Comparison of ENCODE assay signal across 8 cellular contexts in genomic region chr2:70123051-70123828, GRCh38. TPM values are rescaled to one million over a fixed set of nuclear protein-coding genes. Genes with fewer than 3 reads are reported as not detected.
DNase-seq lines count a peak whose midpoint lies in the region; ATAC-seq and TF ChIP-seq lines count a peak whose summit lies in the region.

No MANE protein-coding gene starts in this region.

- H3K36me3 ChIP-seq in SU-DHL-6 (ENCODE audit: low read length) = no peaks in the 10 kb centered on the region
- no peaks in the 10 kb centered on the region for H3K36me3 ChIP-seq in fibroblast of lung (ENCODE audit: control insufficient read depth, insufficient read depth, low read length)
- no peaks in the 10 kb centered on the region for H3K36me3 ChIP-seq in neuronal stem cell (replicated peaks in 1 of 2; ENCODE audit: control insufficient read depth in 2 of 2, insufficient read depth in 2 of 2, low read length in 2 of 2)

- peak overlapping the region; percentile 80 for H3K9ac ChIP-seq in SU-DHL-6 (ENCODE audit: low read length)
- no peak overlapping the region for H3K9ac ChIP-seq in fibroblast of lung (ENCODE audit: insufficient read depth, low read length)
- no peak overlapping the region for H3K9ac ChIP-seq in neuronal stem cell (ENCODE audit: low read depth, low read length, poor library complexity)

- TF ChIP-seq CTCF in SU-DHL-6 (IDR thresholded peaks at IDR 0.05; ENCODE audit: insufficient read depth, low read length, poor library complexity, severe bottlenecking) (no peak), fibroblast of lung (conservative IDR thresholded peaks at IDR 0.05 in 1 of 2, IDR thresholded peaks at IDR 0.05 in 1 of 2; ENCODE audit: low read depth in 1 of 2, low read length in 2 of 2) (no peak)

- peak overlapping the region; percentile 93 for H3K27ac ChIP-seq in SU-DHL-6 (ENCODE audit: low read depth, low read length)
- peak overlapping the region; percentile 89 for H3K27ac ChIP-seq in fibroblast of lung (ENCODE audit: insufficient read depth, low read length)
- peak overlapping the region; percentile 76 for H3K27ac ChIP-seq in neuronal stem cell (replicated peaks; ENCODE audit: low read length)

- no peak overlapping the region for H3K4me3 ChIP-seq in SU-DHL-6 (ENCODE audit: insufficient read depth, low read length, poor library complexity, severe bottlenecking)
- H3K4me3 ChIP-seq in fibroblast of lung (replicated peaks in 1 of 4; ENCODE audit: control extremely low read depth in 1 of 4, insufficient read depth in 1 of 4, low read depth in 3 of 4, low read length in 4 of 4) = peak overlapping the region in 1 of 4 experiments; percentile 53
- no peak overlapping the region for H3K4me3 ChIP-seq in neuronal stem cell (ENCODE audit: low read length in 2 of 2)

- H2BK15ac ChIP-seq in neuronal stem cell (ENCODE audit: low read length) = peak overlapping the region; percentile 81

- H2BK5ac ChIP-seq in neuronal stem cell (ENCODE audit: low read length) = no peak overlapping the region

- peak; percentile 54 for DNase-seq in NCI-H2171 treated with DMSO at 0.1 percent for 48 hours (lab: John Stamatoyannopoulos, UW)
- no peak for DNase-seq in NCI-H2171 (lab: John Stamatoyannopoulos, UW)
- peak; percentile 59 to 72 for DNase-seq in fibroblast of lung (ENCODE audit: low read depth in 2 of 2)
- peak; percentile 64 for DNase-seq in neuronal stem cell (ENCODE audit: low spot score)
- no peak for DNase-seq in NOMO-1 treated with DMSO at 0.1 percent for 48 hours (lab: John Stamatoyannopoulos, UW; ENCODE audit: unreplicated experiment)

- H4K20me1 ChIP-seq in SU-DHL-6 (ENCODE audit: low read depth, low read length) (no peaks in the 10 kb centered on the region), fibroblast of lung (ENCODE audit: control insufficient read depth, extremely low read depth, insufficient read depth, low read length) (no peaks in the 10 kb centered on the region)

- ATAC-seq in GM18867 (IDR thresholded peaks at IDR 0.05; ENCODE audit: unreplicated experiment) (no peak), GM19351 (IDR thresholded peaks at IDR 0.05; ENCODE audit: unreplicated experiment) (no peak)

- H2AK5ac ChIP-seq in neuronal stem cell (ENCODE audit: low read depth, low read length) = peak overlapping the region; percentile 4

- H3K79me2 ChIP-seq in SU-DHL-6 (ENCODE audit: insufficient read depth, low read length) (no peaks in the 10 kb centered on the region), fibroblast of lung (ENCODE audit: control insufficient read depth, insufficient read depth, low read length) (no peaks in the 10 kb centered on the region)

- no peak overlapping the region for H4K8ac ChIP-seq in neuronal stem cell (ENCODE audit: low read depth, low read length)

- no peak overlapping the region for H3K4ac ChIP-seq in neuronal stem cell (ENCODE audit: low read length)

- H3K14ac ChIP-seq in neuronal stem cell (ENCODE audit: low read length) = no peak overlapping the region

- peak overlapping the region; percentile 83 for H3K18ac ChIP-seq in neuronal stem cell (ENCODE audit: low read length)

- peaks cover 73% of the 10 kb centered on the region for H3F3A ChIP-seq in SU-DHL-6 (ENCODE audit: insufficient read depth)

- H3K9me2 ChIP-seq in SU-DHL-6 (replicated peaks; ENCODE audit: insufficient read depth, low read length) = no peaks in the 10 kb centered on the region

- H3K4me1 ChIP-seq in fibroblast of lung (ENCODE audit: control insufficient read depth, extremely low read depth, insufficient read depth, low read length) (peaks cover 9% of the 10 kb centered on the region), neuronal stem cell (ENCODE audit: control insufficient read depth in 2 of 2, insufficient read depth in 1 of 2, low read depth in 1 of 2, low read length in 2 of 2) (peaks cover 18 to 21% of the 10 kb centered on the region in 2 donors)

- H2BK120ac ChIP-seq in neuronal stem cell (ENCODE audit: low read depth, low read length) = no peak overlapping the region

- no peak overlapping the region for H2BK12ac ChIP-seq in neuronal stem cell (ENCODE audit: low read length)

- H3K9me3 ChIP-seq in SU-DHL-6 (ENCODE audit: insufficient read depth, low read length) (no peaks in the 10 kb centered on the region), fibroblast of lung (ENCODE audit: control insufficient read depth, insufficient read depth, low read depth, low read length) (no peaks in the 10 kb centered on the region), neuronal stem cell (replicated peaks in 1 of 2; ENCODE audit: control insufficient read depth in 2 of 2, insufficient read depth in 1 of 2, low read depth in 1 of 2, low read length in 2 of 2) (no peaks in the 10 kb centered on the region)

- H3K23ac ChIP-seq in neuronal stem cell (ENCODE audit: low read depth, low read length, poor library complexity) = no peak overlapping the region

- H3K27me3 ChIP-seq in SU-DHL-6 (ENCODE audit: low read length) (no peaks in the 10 kb centered on the region), fibroblast of lung (ENCODE audit: control insufficient read depth, insufficient read depth, low read length) (no peaks in the 10 kb centered on the region), neuronal stem cell (ENCODE audit: control insufficient read depth in 3 of 3, insufficient read depth in 3 of 3, low read depth in 1 of 3, low read length in 3 of 3) (no peaks in the 10 kb centered on the region)

- no peaks in the 10 kb centered on the region for H3K79me1 ChIP-seq in neuronal stem cell (ENCODE audit: low read depth, low read length)

- H3K4me2 ChIP-seq in SU-DHL-6 (ENCODE audit: low read depth, low read length, poor library complexity, severe bottlenecking) (peak overlapping the region; percentile 86), fibroblast of lung (ENCODE audit: extremely low read depth, insufficient read depth, low read length) (peak overlapping the region; percentile 83), neuronal stem cell (ENCODE audit: insufficient read depth, low read length, poor library complexity, severe bottlenecking) (peak overlapping the region; percentile 79)

- H4K91ac ChIP-seq in neuronal stem cell (ENCODE audit: low read depth, low read length, poor library complexity) = no peak overlapping the region

- WGBS in neuronal stem cell (ENCODE audit: extremely low coverage in 2 of 2, insufficient read length in 2 of 2, insufficient replicate concordance in 1 of 2), 2 donors = no CpG with 5 or more reads among the region's 20 CpGs

- H2AFZ ChIP-seq in SU-DHL-6 (ENCODE audit: low read depth, low read length, severe bottlenecking) = peak overlapping the region; percentile 56
- H2AFZ ChIP-seq in fibroblast of lung (ENCODE audit: low read length) = peak overlapping the region; percentile 73
- peak overlapping the region; percentile 44 for H2AFZ ChIP-seq in neuronal stem cell (ENCODE audit: low read length)

RNA-seq across cellular contexts. Expression of gene PCBP1, which starts 36.0 kb away (rescaled TPM):
- 30.6 and 42.1 TPM in 2 replicates for total RNA-seq in fibroblast of lung
- 104 and 143 TPM in 2 replicates for polyA plus RNA-seq in fibroblast of lung
- polyA plus RNA-seq in fibroblast of lung (2012) = 237 and 312 TPM in 2 replicates
- polyA minus RNA-seq in fibroblast of lung (ENCODE audit: low replicate concordance) = 137 and 144 TPM in 2 replicates
- polyA plus RNA-seq in neuronal stem cell (2013, experiment 1 of 2) = 359 TPM
- 357 TPM for polyA plus RNA-seq in neuronal stem cell (2013, experiment 2 of 2)

Comparison
In these comparisons a context has a peak if more than half of its experiments do, and no peak if none do; other contexts are left out.
1. DNase-seq: peak in NCI-H2171 treated with DMSO at 0.1 percent for 48 hours (single experiment), fibroblast of lung (2 of 2) and neuronal stem cell (single experiment); none in NCI-H2171 (single experiment) and NOMO-1 treated with DMSO at 0.1 percent for 48 hours (single experiment).
2. Peak in every context shown above with its lines, with median percentiles within 50 percentile points of each other: H2AFZ ChIP-seq, H3K27ac ChIP-seq and H3K4me2 ChIP-seq.